ENCODE assay signal across 10 cellular contexts in genomic region chr10:69465457-69466157, GRCh38. TPM values are rescaled to one million over a fixed set of nuclear protein-coding genes. Genes with fewer than 3 reads are reported as not detected.
DNase-seq lines count a peak whose midpoint lies in the region; ATAC-seq and TF ChIP-seq lines count a peak whose summit lies in the region.
"Had no signal": no experiment of that assay in that cellular context is flagged by ENCODE, and none has a peak within 500 bp of the region (broad histone marks: within the 10 kb centered on the region; RNA-seq: fewer than 3 reads in every experiment).

No MANE protein-coding gene starts in this region.

- H3K4me1 ChIP-seq in right atrium auricular region, result peaks cover 0 to 62% of the 10 kb centered on the region in 2 donors

- H3K4me1 Mint-ChIP-seq in T-helper 2 cell treated with Interferon-gamma antibody and Interleukin-4, amounts not matched to agents 5 μg/mL and 100 μg/mL, for 36 hours (ENCODE audit: low read depth), result peaks cover 14% of the 10 kb centered on the region
- H3K4me1 Mint-ChIP-seq in stimulated activated effector memory CD8-positive, alpha-beta T cell treated with anti-CD3 and anti-CD28 coated beads, Interleukin-12 subunit alpha, Interleukin-12 subunit beta, amount 100 ng/mL, for 72 hours, result peaks cover 54% of the 10 kb centered on the region

- H3K36me3 Mint-ChIP-seq in T-helper 2 cell treated with Interferon-gamma antibody and Interleukin-4, amounts not matched to agents 5 μg/mL and 100 μg/mL, for 36 hours (ENCODE audit: low read depth), result no peaks in the 10 kb centered on the region
- H3K36me3 Mint-ChIP-seq in stimulated activated effector memory CD8-positive, alpha-beta T cell treated with anti-CD3 and anti-CD28 coated beads, Interleukin-12 subunit alpha, Interleukin-12 subunit beta, amount 100 ng/mL, for 72 hours, result no peaks in the 10 kb centered on the region
- H3K36me3 Mint-ChIP-seq: naive thymus-derived CD8-positive, alpha-beta T cell had no signal

- TF ChIP-seq CTCF in HL-60 (IDR thresholded peaks at IDR 0.05; ENCODE audit: insufficient read depth, low read length) (no peak), right atrium auricular region (IDR thresholded peaks at IDR 0.05) (no peak)

- peak in 1 of 2 experiments; percentile 68 for DNase-seq in HL-60 (ENCODE audit: low read depth in 1 of 2, low spot score in 1 of 2)
- DNase-seq in T-helper 2 cell treated with Interferon-gamma antibody and Interleukin-4, amounts not matched to agents 5 μg/mL and 100 μg/mL, for 36 hours (ENCODE audit: low spot score), result no peak
- no peak for DNase-seq in right atrium auricular region (ENCODE audit: low spot score)
- DNase-seq in stimulated activated effector memory CD8-positive, alpha-beta T cell treated with anti-CD3 and anti-CD28 coated beads, Interleukin-12 subunit alpha, Interleukin-12 subunit beta, amount 100 ng/mL, for 72 hours (ENCODE audit: low spot score in 2 of 2), result no peak
- DNase-seq in mesenteric fat pad (ENCODE audit: low spot score), result no peak
- no peak for DNase-seq in H4 (ENCODE audit: low spot score)
- DNase-seq: erythroblast; naive thymus-derived CD8-positive, alpha-beta T cell had no signal

- H3K9me3 Mint-ChIP-seq in T-helper 2 cell treated with Interferon-gamma antibody and Interleukin-4, amounts not matched to agents 5 μg/mL and 100 μg/mL, for 36 hours, result no peaks in the 10 kb centered on the region
- no peaks in the 10 kb centered on the region for H3K9me3 Mint-ChIP-seq in stimulated activated effector memory CD8-positive, alpha-beta T cell treated with anti-CD3 and anti-CD28 coated beads, Interleukin-12 subunit alpha, Interleukin-12 subunit beta, amount 100 ng/mL, for 72 hours
- H3K9me3 Mint-ChIP-seq: naive thymus-derived CD8-positive, alpha-beta T cell had no signal

- H3K27me3 ChIP-seq in HL-60 (ENCODE audit: insufficient read depth, poor library complexity, severe bottlenecking), result no peaks in the 10 kb centered on the region
- H3K27me3 ChIP-seq in right atrium auricular region, result no peaks in the 10 kb centered on the region

- H3K36me3 ChIP-seq in right atrium auricular region, result no peaks in the 10 kb centered on the region

- H3K27ac ChIP-seq in HL-60 (replicated peaks), result peak overlapping the region; percentile 62
- peak overlapping the region; percentile 60 to 61 for H3K27ac ChIP-seq in right atrium auricular region

- peaks cover 9% of the 10 kb centered on the region for H3K27me3 Mint-ChIP-seq in T-helper 2 cell treated with Interferon-gamma antibody and Interleukin-4, amounts not matched to agents 5 μg/mL and 100 μg/mL, for 36 hours (ENCODE audit: low read depth)
- H3K27me3 Mint-ChIP-seq: naive thymus-derived CD8-positive, alpha-beta T cell had no signal

- H3K4me3 ChIP-seq in HL-60 (replicated peaks; ENCODE audit: insufficient read depth, low read length) (no peak overlapping the region), right atrium auricular region (no peak overlapping the region)

- H3K9me3 ChIP-seq in right atrium auricular region, result no peaks in the 10 kb centered on the region

- H3K4me3 Mint-ChIP-seq in T-helper 2 cell treated with Interferon-gamma antibody and Interleukin-4, amounts not matched to agents 5 μg/mL and 100 μg/mL, for 36 hours, result no peak overlapping the region
- H3K4me3 Mint-ChIP-seq in stimulated activated effector memory CD8-positive, alpha-beta T cell treated with anti-CD3 and anti-CD28 coated beads, Interleukin-12 subunit alpha, Interleukin-12 subunit beta, amount 100 ng/mL, for 72 hours, result peak overlapping the region; percentile 60
- H3K4me3 Mint-ChIP-seq: naive thymus-derived CD8-positive, alpha-beta T cell had no signal

- H3K27ac Mint-ChIP-seq in T-helper 2 cell treated with Interferon-gamma antibody and Interleukin-4, amounts not matched to agents 5 μg/mL and 100 μg/mL, for 36 hours, result peak overlapping the region; percentile 38
- peak overlapping the region; percentile 88 for H3K27ac Mint-ChIP-seq in stimulated activated effector memory CD8-positive, alpha-beta T cell treated with anti-CD3 and anti-CD28 coated beads, Interleukin-12 subunit alpha, Interleukin-12 subunit beta, amount 100 ng/mL, for 72 hours

- peak; percentile 67 for ATAC-seq in stimulated activated effector memory CD8-positive, alpha-beta T cell treated with anti-CD3 and anti-CD28 coated beads, Interleukin-12 subunit alpha, Interleukin-12 subunit beta, amount 100 ng/mL, for 72 hours
- ATAC-seq in HG03095 (IDR thresholded peaks at IDR 0.05; ENCODE audit: unreplicated experiment), result no peak
- ATAC-seq: naive thymus-derived CD8-positive, alpha-beta T cell had no signal

RNA-seq across cellular contexts. Expression of gene TSPAN15, which starts 14.3 kb away (rescaled TPM):
- total RNA-seq in right atrium auricular region (1 to 10 TPM; 6.6 to 7.7 TPM), mesenteric fat pad (109 TPM)
- total RNA-seq in H4 (2014; rRNA removed; shearing (Covaris generic)), result not detected in 2 replicates

RNA-seq across cellular contexts. Expression of gene TACR2, which starts 48.9 kb away (rescaled TPM):
- total RNA-seq in right atrium auricular region (under 1 TPM; 0.24 to 0.41 TPM), mesenteric fat pad (0.61 TPM)
- total RNA-seq in H4 (2014; rRNA removed; shearing (Covaris generic)), result not detected in 2 replicates
- total RNA-seq: naive thymus-derived CD8-positive, alpha-beta T cell; T-helper 2 cell treated with Interferon-gamma antibody and Interleukin-4, amounts not matched to agents 100 ng/mL and 5 ng/mL, for 36 hours had no signal

Comparison
In these comparisons a context has a peak if more than half of its experiments do, and no peak if none do; other contexts are left out.
1. RNA of gene TSPAN15, which starts 14.3 kb away (total RNA-seq): 109 TPM in mesenteric fat pad (single experiment); 6.6 to 7.7 TPM in right atrium auricular region and not detected in H4; every median in the first group is over 10 times any median in the second.